In genomic region chr19:7441468-7442146, GRCh38 we compare ENCODE assay signal across 16 cellular contexts. TPM values are rescaled to one million over a fixed set of nuclear protein-coding genes. Genes with fewer than 3 reads are reported as not detected.
"Had no signal": no experiment of that assay in that cellular context is flagged by ENCODE, and none has a peak within 500 bp of the region (broad histone marks: within the 10 kb centered on the region; RNA-seq: fewer than 3 reads in every experiment).

No MANE protein-coding gene starts in this region.

- ATAC-seq: body of pancreas, foreskin keratinocyte, T-helper 17 cell, WTC11 had no signal

- H3K27ac ChIP-seq: adrenal gland, body of pancreas, foreskin keratinocyte, ovary, sigmoid colon, upper lobe of left lung had no signal

- H3K9me3 Mint-ChIP-seq: activated CD4-positive, alpha-beta memory T cell treated with anti-CD3 and anti-CD28 coated beads, Interleukin-2, amount 10 ng/mL, durations not matched to agents 7 days and 5 days; neural crest cell; WTC11 had no signal

- H3K27me3 Mint-ChIP-seq: activated CD4-positive, alpha-beta memory T cell treated with anti-CD3 and anti-CD28 coated beads, Interleukin-2, amount 10 ng/mL, durations not matched to agents 7 days and 5 days; T-helper 17 cell had no signal

- H3K4me1 Mint-ChIP-seq: activated CD4-positive, alpha-beta memory T cell treated with anti-CD3 and anti-CD28 coated beads, Interleukin-2, amount 10 ng/mL, durations not matched to agents 7 days and 5 days; T-helper 17 cell; WTC11 had no signal

- DNase-seq: activated CD4-positive, alpha-beta memory T cell treated with anti-CD3 and anti-CD28 coated beads, Interleukin-2, amount 10 ng/mL, durations not matched to agents 7 days and 5 days; activated CD4-positive, alpha-beta T cell treated with anti-CD3 and anti-CD28 coated beads for 4 hours; activated naive CD4-positive, alpha-beta T cell treated with Interleukin-2 at 50 U/mL for 16 hours; effector memory CD4-positive, alpha-beta T cell; foreskin keratinocyte; kidney glomerular epithelial cell; ovary; SIG-M5; sigmoid colon; stimulated activated CD4-positive, alpha-beta T cell treated with anti-CD3 and anti-CD28 coated beads, Interleukin-1b, Interleukin-23, amount 100 ng/mL, for 48 hours; T-helper 17 cell; upper lobe of left lung had no signal

- H3K4me3 Mint-ChIP-seq: activated CD4-positive, alpha-beta memory T cell treated with anti-CD3 and anti-CD28 coated beads, Interleukin-2, amount 10 ng/mL, durations not matched to agents 7 days and 5 days; neural crest cell; T-helper 17 cell; WTC11 had no signal

- H3K27ac Mint-ChIP-seq: activated CD4-positive, alpha-beta memory T cell treated with anti-CD3 and anti-CD28 coated beads, Interleukin-2, amount 10 ng/mL, durations not matched to agents 7 days and 5 days; T-helper 17 cell; WTC11 had no signal

RNA-seq across cellular contexts. Expression of gene PEX11G, which starts 47.2 kb away (rescaled TPM):
- total RNA-seq: T-helper 17 cell had no signal
